Comparison of ENCODE assay signal across 10 cellular contexts in genomic region chr18:44599409-44599808, GRCh38.
DNase-seq lines count a peak whose midpoint lies in the region; ATAC-seq and TF ChIP-seq lines count a peak whose summit lies in the region.
"Had no signal": no experiment of that assay in that cellular context is flagged by ENCODE, and none has a peak within 500 bp of the region (broad histone marks: within the 10 kb centered on the region; RNA-seq: fewer than 3 reads in every experiment).

No MANE protein-coding gene starts in this region.

- H3K4me1 Mint-ChIP-seq in activated CD8-positive, alpha-beta T cell treated with anti-CD3 and anti-CD28 coated beads, Interleukin-2, amount 10 ng/mL, durations not matched to agents 7 days and 5 days (ENCODE audit: low read depth) = peaks cover 5% of the 10 kb centered on the region

- CTCF ChIA-PET in activated CD8-positive, alpha-beta T cell treated with anti-CD3 and anti-CD28 coated beads, Interleukin-2, amount 10 ng/mL, durations not matched to agents 7 days and 5 days (lab: Charles Lee) = interaction anchor here (1.2 kb wide), 1 partner anchor 20 kb away, joined by 4 read pairs; no protein-coding TSS in a partner anchor

- DNase-seq in GOT3 (lab: John Stamatoyannopoulos, UW) (peak; percentile 7), astrocyte of the hippocampus (ENCODE audit: low read depth, low spot score) (peak; percentile 75), heart right ventricle (peak; percentile 19 to 26), putamen (ENCODE audit: low spot score) (peak; percentile 76), NK-92 (lab: John Stamatoyannopoulos, UW; ENCODE audit: unreplicated experiment) (no peak)
- no peak for DNase-seq in activated CD8-positive, alpha-beta T cell treated with anti-CD3 and anti-CD28 coated beads, Interleukin-2, amount 10 ng/mL, durations not matched to agents 7 days and 5 days
- no peak for DNase-seq in activated naive CD4-positive, alpha-beta T cell treated with anti-CD3 and anti-CD28 coated beads, Interleukin-2, amount 50 U/mL, for 72 hours (ENCODE audit: low spot score in 2 of 2)
- DNase-seq: CD8-positive, alpha-beta memory T cell; stimulated activated naive CD4-positive, alpha-beta T cell had no signal

- POLR2A ChIA-PET in activated CD8-positive, alpha-beta T cell treated with anti-CD3 and anti-CD28 coated beads, Interleukin-2, amount 10 ng/mL, durations not matched to agents 7 days and 5 days (lab: Charles Lee) = no interaction called here

- H3K4me3 ChIP-seq in heart right ventricle = no peak overlapping the region

- no peak for TF ChIP-seq CTCF in heart right ventricle (IDR thresholded peaks at IDR 0.05)

- H3K27ac Mint-ChIP-seq in activated CD8-positive, alpha-beta T cell treated with anti-CD3 and anti-CD28 coated beads, Interleukin-2, amount 10 ng/mL, durations not matched to agents 7 days and 5 days = no peak overlapping the region
- no peak overlapping the region for H3K27ac Mint-ChIP-seq in activated naive CD4-positive, alpha-beta T cell treated with anti-CD3 and anti-CD28 coated beads, Interleukin-2, amount 50 U/mL, for 72 hours
- H3K27ac Mint-ChIP-seq: CD8-positive, alpha-beta memory T cell had no signal

- no peaks in the 10 kb centered on the region for H3K27me3 ChIP-seq in heart right ventricle

- 32 to 39% methylated on average over 3 of the region's 3 CpGs for WGBS in heart right ventricle, 2 donors

- H3K36me3 ChIP-seq in heart right ventricle = no peaks in the 10 kb centered on the region

- H3K27me3 Mint-ChIP-seq in activated CD8-positive, alpha-beta T cell treated with anti-CD3 and anti-CD28 coated beads, Interleukin-2, amount 10 ng/mL, durations not matched to agents 7 days and 5 days (ENCODE audit: low read depth) = peaks cover 9% of the 10 kb centered on the region

- peak overlapping the region in 4 of 10 donors; percentile 1 to 28 (median 5) for H3K27ac ChIP-seq in heart right ventricle

- H3K4me1 ChIP-seq in heart right ventricle = peaks cover 3 to 29% (median 14%) of the 10 kb centered on the region in 9 donors

- H3K9me3 Mint-ChIP-seq in activated CD8-positive, alpha-beta T cell treated with anti-CD3 and anti-CD28 coated beads, Interleukin-2, amount 10 ng/mL, durations not matched to agents 7 days and 5 days (ENCODE audit: insufficient read depth) = no peaks in the 10 kb centered on the region
- no peaks in the 10 kb centered on the region for H3K9me3 Mint-ChIP-seq in activated naive CD4-positive, alpha-beta T cell treated with anti-CD3 and anti-CD28 coated beads, Interleukin-2, amount 50 U/mL, for 72 hours
- H3K9me3 Mint-ChIP-seq: CD8-positive, alpha-beta memory T cell had no signal

- ATAC-seq in heart right ventricle = peak; percentile 52 to 87 (median 64)
- no peak for ATAC-seq in activated CD8-positive, alpha-beta T cell treated with anti-CD3 and anti-CD28 coated beads, Interleukin-2, amount 10 ng/mL, durations not matched to agents 7 days and 5 days
- no peak for ATAC-seq in activated naive CD4-positive, alpha-beta T cell treated with anti-CD3 and anti-CD28 coated beads, Interleukin-2, amount 50 U/mL, for 72 hours
- no peak for ATAC-seq in HG03196 (IDR thresholded peaks at IDR 0.05; ENCODE audit: unreplicated experiment)

- H3K4me3 Mint-ChIP-seq in activated CD8-positive, alpha-beta T cell treated with anti-CD3 and anti-CD28 coated beads, Interleukin-2, amount 10 ng/mL, durations not matched to agents 7 days and 5 days = no peak overlapping the region
- H3K4me3 Mint-ChIP-seq: CD8-positive, alpha-beta memory T cell had no signal

- intact Hi-C loops in heart right ventricle (cut with DNase I) = loop anchor here in 1 of 10 donors (10.0 kb wide), 1 partner anchor 285 kb away; no protein-coding TSS in a partner anchor

- no peaks in the 10 kb centered on the region for H3K9me3 ChIP-seq in heart right ventricle

- H3K36me3 Mint-ChIP-seq in activated CD8-positive, alpha-beta T cell treated with anti-CD3 and anti-CD28 coated beads, Interleukin-2, amount 10 ng/mL, durations not matched to agents 7 days and 5 days (ENCODE audit: low read depth) = no peaks in the 10 kb centered on the region
- no peaks in the 10 kb centered on the region for H3K36me3 Mint-ChIP-seq in activated naive CD4-positive, alpha-beta T cell treated with anti-CD3 and anti-CD28 coated beads, Interleukin-2, amount 50 U/mL, for 72 hours
- H3K36me3 Mint-ChIP-seq: CD8-positive, alpha-beta memory T cell had no signal

Comparison
In these comparisons a context has a peak if more than half of its experiments do, and no peak if none do; other contexts are left out.
1. DNase-seq: peak in GOT3 (single experiment), astrocyte of the hippocampus (single experiment), heart right ventricle (2 of 2) and putamen (single experiment); none in activated CD8-positive, alpha-beta T cell treated with anti-CD3 and anti-CD28 coated beads, Interleukin-2, amount 10 ng/mL, durations not matched to agents 7 days and 5 days (single experiment), activated naive CD4-positive, alpha-beta T cell treated with anti-CD3 and anti-CD28 coated beads, Interleukin-2, amount 50 U/mL, for 72 hours (0 of 2) and NK-92 (single experiment).
2. ATAC-seq: peak in heart right ventricle (8 of 8); none in activated CD8-positive, alpha-beta T cell treated with anti-CD3 and anti-CD28 coated beads, Interleukin-2, amount 10 ng/mL, durations not matched to agents 7 days and 5 days (single experiment), activated naive CD4-positive, alpha-beta T cell treated with anti-CD3 and anti-CD28 coated beads, Interleukin-2, amount 50 U/mL, for 72 hours (0 of 2) and HG03196 (single experiment).